12 cellular contexts compared by ENCODE assay signal in the genomic region with DNA sequence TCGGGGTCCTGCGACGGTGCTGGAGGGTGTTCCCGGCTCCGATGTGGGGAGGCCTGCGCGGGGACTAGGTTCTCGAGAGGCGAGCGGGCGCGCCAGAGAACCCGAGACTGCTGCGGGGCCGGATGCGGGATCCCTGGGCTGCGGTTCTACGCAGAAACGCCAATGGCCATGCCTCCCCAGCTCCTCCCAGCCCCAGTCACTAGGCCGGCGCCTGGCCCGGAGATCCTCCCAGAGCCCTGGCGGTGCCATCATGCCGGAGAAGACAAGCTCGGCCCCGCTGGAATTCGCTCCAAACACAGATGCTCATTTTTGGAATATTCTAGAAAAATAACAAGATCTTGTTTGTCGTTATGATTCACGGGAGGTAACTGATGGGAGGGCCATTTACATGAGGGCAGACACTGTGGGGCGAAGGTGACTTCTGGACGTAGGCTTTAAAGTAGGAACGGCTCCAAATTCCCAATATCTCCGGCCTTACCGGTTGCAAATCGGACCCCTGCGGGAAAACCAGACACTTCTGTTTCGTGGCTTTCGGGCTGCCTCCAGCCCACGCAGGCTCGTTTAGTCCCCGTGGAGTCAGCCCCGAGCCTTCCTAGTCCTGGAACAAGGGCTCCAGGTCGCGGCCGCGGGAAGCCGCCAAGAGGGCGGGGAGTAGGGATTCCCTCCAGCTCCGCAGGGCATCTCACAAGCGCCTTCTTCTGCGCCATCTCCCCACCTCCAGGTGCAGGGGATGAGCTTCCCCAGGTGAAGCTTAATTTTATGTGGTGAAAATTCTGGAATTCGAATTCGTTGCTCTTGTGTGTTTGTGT.
DNase-seq lines count a peak whose midpoint lies in the region; ATAC-seq and TF ChIP-seq lines count a peak whose summit lies in the region.
"Had no signal": no experiment of that assay in that cellular context is flagged by ENCODE, and none has a peak within 500 bp of the region (broad histone marks: within the 10 kb centered on the region; RNA-seq: fewer than 3 reads in every experiment).

No MANE protein-coding gene starts in this region.

- H3K4me3 Mint-ChIP-seq in activated naive CD8-positive, alpha-beta T cell treated with anti-CD3 and anti-CD28 coated beads, Interleukin-2, amount 10 ng/mL, durations not matched to agents 7 days and 5 days, result peak overlapping the region; percentile 83
- H3K4me3 Mint-ChIP-seq in stimulated activated naive CD8-positive, alpha-beta T cell treated with anti-CD3 and anti-CD28 coated beads, Interleukin-15, Interleukin-2, amounts not matched to agents 100 ng/mL and 50 ng/mL, for 24 hours, result peak overlapping the region; percentile 77

- H3K9me3 Mint-ChIP-seq in activated naive CD8-positive, alpha-beta T cell treated with anti-CD3 and anti-CD28 coated beads, Interleukin-2, amount 10 ng/mL, durations not matched to agents 7 days and 5 days, result no peaks in the 10 kb centered on the region
- no peaks in the 10 kb centered on the region for H3K9me3 Mint-ChIP-seq in stimulated activated naive CD8-positive, alpha-beta T cell treated with anti-CD3 and anti-CD28 coated beads, Interleukin-15, Interleukin-2, amounts not matched to agents 100 ng/mL and 50 ng/mL, for 24 hours

- 7% methylated on average over 31 of the region's 53 CpGs for WGBS in right lobe of liver (ENCODE audit: insufficient coverage, low coverage, low lambda C conversion rate, missing lambda C conversion rate)

- TF ChIP-seq POLR2A in right lobe of liver (IDR thresholded peaks at IDR 0.05), result no peak

- H3K27me3 ChIP-seq in right lobe of liver, result peaks cover 4 to 47% of the 10 kb centered on the region in 2 donors

- CTCF ChIA-PET in GM10248 (lab: Yijun Ruan, JAX), result interaction anchor here (1.0 to 1.9 kb wide), 2 partner anchors 36 to 63 kb away, joined by 3 to 5 read pairs; no protein-coding TSS in a partner anchor

- H3K9me3 ChIP-seq in right lobe of liver, result no peaks in the 10 kb centered on the region

- peaks cover 0 to 33% (median 4%) of the 10 kb centered on the region in 4 donors for H3K4me1 ChIP-seq in right lobe of liver

- peak; percentile 22 for DNase-seq in activated CD4-positive, alpha-beta T cell treated with anti-CD3 and anti-CD28 coated beads for 48 hours
- no peak for DNase-seq in activated CD4-positive, alpha-beta T cell treated with anti-CD3 and anti-CD28 coated beads, Interleukin-2, amount 50 U/mL, for 4 hours
- DNase-seq in activated naive CD8-positive, alpha-beta T cell treated with anti-CD3 and anti-CD28 coated beads, Interleukin-2, amount 10 ng/mL, durations not matched to agents 7 days and 5 days, result peak; percentile 61
- DNase-seq in right lobe of liver (no peak), GM10248 (ENCODE audit: extremely low spot score) (no peak)
- no peak for DNase-seq in effector CD4-positive, alpha-beta T cell
- DNase-seq: 8988T, amniotic stem cell, foreskin melanocyte, NCI-H524 treated with DMSO at 0.1 percent for 48 hours had no signal

- peaks cover 97% of the 10 kb centered on the region for H3K27me3 Mint-ChIP-seq in activated naive CD8-positive, alpha-beta T cell treated with anti-CD3 and anti-CD28 coated beads, Interleukin-2, amount 10 ng/mL, durations not matched to agents 7 days and 5 days
- H3K27me3 Mint-ChIP-seq in stimulated activated naive CD8-positive, alpha-beta T cell treated with anti-CD3 and anti-CD28 coated beads, Interleukin-15, Interleukin-2, amounts not matched to agents 100 ng/mL and 50 ng/mL, for 24 hours, result peaks cover 94% of the 10 kb centered on the region

- no peak for ATAC-seq in activated naive CD8-positive, alpha-beta T cell treated with anti-CD3 and anti-CD28 coated beads, Interleukin-2, amount 10 ng/mL, durations not matched to agents 7 days and 5 days (ENCODE audit: low read depth)
- ATAC-seq in right lobe of liver (peak; percentile 3 to 29 (median 14)), GM19467 (IDR thresholded peaks at IDR 0.05; ENCODE audit: unreplicated experiment) (no peak)

- intact Hi-C loops in right lobe of liver (cut with DNase I), result no loop called here

- H3K4me3 ChIP-seq in right lobe of liver, result peak overlapping the region; percentile 2 to 52 (median 43)

- H3K27ac ChIP-seq in right lobe of liver, result no peak overlapping the region

- TF ChIP-seq CTCF in right lobe of liver (IDR thresholded peaks at IDR 0.05) (no peak), GM10248 (IDR thresholded peaks at IDR 0.05; ENCODE audit: control extremely low read depth, extremely low read depth, low read depth, missing control alignments) (no peak)

- POLR2A ChIA-PET in activated naive CD8-positive, alpha-beta T cell treated with anti-CD3 and anti-CD28 coated beads, Interleukin-2, amount 10 ng/mL, durations not matched to agents 7 days and 5 days (lab: Charles Lee), result interaction anchor here (0.5 to 1.0 kb wide), 2 partner anchors 74 to 317 kb away, joined by 4 to 8 read pairs; a partner anchor contains a TSS
- POLR2A ChIA-PET in GM10248 (lab: Yijun Ruan, JAX), result no interaction called here

- H3K4me1 Mint-ChIP-seq in activated naive CD8-positive, alpha-beta T cell treated with anti-CD3 and anti-CD28 coated beads, Interleukin-2, amount 10 ng/mL, durations not matched to agents 7 days and 5 days, result peaks cover 28% of the 10 kb centered on the region
- H3K4me1 Mint-ChIP-seq in stimulated activated naive CD8-positive, alpha-beta T cell treated with anti-CD3 and anti-CD28 coated beads, Interleukin-15, Interleukin-2, amounts not matched to agents 100 ng/mL and 50 ng/mL, for 24 hours (ENCODE audit: low read depth), result peaks cover 51% of the 10 kb centered on the region

- H3K36me3 Mint-ChIP-seq in activated naive CD8-positive, alpha-beta T cell treated with anti-CD3 and anti-CD28 coated beads, Interleukin-2, amount 10 ng/mL, durations not matched to agents 7 days and 5 days, result peaks cover 2% of the 10 kb centered on the region
- H3K36me3 Mint-ChIP-seq in stimulated activated naive CD8-positive, alpha-beta T cell treated with anti-CD3 and anti-CD28 coated beads, Interleukin-15, Interleukin-2, amounts not matched to agents 100 ng/mL and 50 ng/mL, for 24 hours (ENCODE audit: low read depth), result no peaks in the 10 kb centered on the region

- H3K27ac Mint-ChIP-seq in activated naive CD8-positive, alpha-beta T cell treated with anti-CD3 and anti-CD28 coated beads, Interleukin-2, amount 10 ng/mL, durations not matched to agents 7 days and 5 days, result no peak overlapping the region
- no peak overlapping the region for H3K27ac Mint-ChIP-seq in stimulated activated naive CD8-positive, alpha-beta T cell treated with anti-CD3 and anti-CD28 coated beads, Interleukin-15, Interleukin-2, amounts not matched to agents 100 ng/mL and 50 ng/mL, for 24 hours

- H3K36me3 ChIP-seq in right lobe of liver, result no peaks in the 10 kb centered on the region

Comparison
In these comparisons a context has a peak if more than half of its experiments do, and no peak if none do; other contexts are left out.
1. DNase-seq: peak in activated CD4-positive, alpha-beta T cell treated with anti-CD3 and anti-CD28 coated beads for 48 hours (single experiment) and activated naive CD8-positive, alpha-beta T cell treated with anti-CD3 and anti-CD28 coated beads, Interleukin-2, amount 10 ng/mL, durations not matched to agents 7 days and 5 days (single experiment); none in activated CD4-positive, alpha-beta T cell treated with anti-CD3 and anti-CD28 coated beads, Interleukin-2, amount 50 U/mL, for 4 hours (0 of 2), right lobe of liver (0 of 3), GM10248 (single experiment) and effector CD4-positive, alpha-beta T cell (single experiment).
2. ATAC-seq: peak in right lobe of liver (4 of 4); none in activated naive CD8-positive, alpha-beta T cell treated with anti-CD3 and anti-CD28 coated beads, Interleukin-2, amount 10 ng/mL, durations not matched to agents 7 days and 5 days (single experiment) and GM19467 (single experiment).